In genomic region chr22:40263191-40263590, GRCh38 we compare ENCODE assay signal across 2 cellular contexts.
TF ChIP-seq lines count a peak whose summit lies in the region.

No MANE protein-coding gene starts in this region.

TF ChIP-seq in liver, 16 proteins besides CTCF, POLR2A, EP300 and RAD21:
- TF ChIP-seq, protein P1, sequence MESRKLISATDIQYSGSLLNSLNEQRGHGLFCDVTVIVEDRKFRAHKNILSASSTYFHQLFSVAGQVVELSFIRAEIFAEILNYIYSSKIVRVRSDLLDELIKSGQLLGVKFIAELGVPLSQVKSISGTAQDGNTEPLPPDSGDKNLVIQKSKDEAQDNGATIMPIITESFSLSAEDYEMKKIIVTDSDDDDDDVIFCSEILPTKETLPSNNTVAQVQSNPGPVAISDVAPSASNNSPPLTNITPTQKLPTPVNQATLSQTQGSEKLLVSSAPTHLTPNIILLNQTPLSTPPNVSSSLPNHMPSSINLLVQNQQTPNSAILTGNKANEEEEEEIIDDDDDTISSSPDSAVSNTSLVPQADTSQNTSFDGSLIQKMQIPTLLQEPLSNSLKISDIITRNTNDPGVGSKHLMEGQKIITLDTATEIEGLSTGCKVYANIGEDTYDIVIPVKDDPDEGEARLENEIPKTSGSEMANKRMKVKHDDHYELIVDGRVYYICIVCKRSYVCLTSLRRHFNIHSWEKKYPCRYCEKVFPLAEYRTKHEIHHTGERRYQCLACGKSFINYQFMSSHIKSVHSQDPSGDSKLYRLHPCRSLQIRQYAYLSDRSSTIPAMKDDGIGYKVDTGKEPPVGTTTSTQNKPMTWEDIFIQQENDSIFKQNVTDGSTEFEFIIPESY (IDR thresholded peaks at IDR 0.05): no peak
- TF ChIP-seq EGR1 (IDR thresholded peaks at IDR 0.05; ENCODE audit: low read depth in 2 of 2) (peak in 1 of 2 donors; percentile 13), NR2F2 (IDR thresholded peaks at IDR 0.05) (peak; percentile 35), FOXA1 (IDR thresholded peaks at IDR 0.05) (no peak)
- TF ChIP-seq, protein P2, sequence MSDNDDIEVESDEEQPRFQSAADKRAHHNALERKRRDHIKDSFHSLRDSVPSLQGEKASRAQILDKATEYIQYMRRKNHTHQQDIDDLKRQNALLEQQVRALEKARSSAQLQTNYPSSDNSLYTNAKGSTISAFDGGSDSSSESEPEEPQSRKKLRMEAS (IDR thresholded peaks at IDR 0.05): peak; percentile 77

TF ChIP-seq in HepG2, 621 proteins besides CTCF, POLR2A, EP300 and RAD21 (continued from another document):
- TF ChIP-seq, protein P3, sequence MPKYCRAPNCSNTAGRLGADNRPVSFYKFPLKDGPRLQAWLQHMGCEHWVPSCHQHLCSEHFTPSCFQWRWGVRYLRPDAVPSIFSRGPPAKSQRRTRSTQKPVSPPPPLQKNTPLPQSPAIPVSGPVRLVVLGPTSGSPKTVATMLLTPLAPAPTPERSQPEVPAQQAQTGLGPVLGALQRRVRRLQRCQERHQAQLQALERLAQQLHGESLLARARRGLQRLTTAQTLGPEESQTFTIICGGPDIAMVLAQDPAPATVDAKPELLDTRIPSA (CRISPR knock-in tag; IDR thresholded peaks at IDR 0.05; ENCODE audit: borderline replicate concordance): no peak
- no peak for TF ChIP-seq ZNF850 (CRISPR knock-in tag; conservative IDR thresholded peaks at IDR 0.05)
- no peak for TF ChIP-seq PHF20 (CRISPR knock-in tag; IDR thresholded peaks at IDR 0.05)
- TF ChIP-seq HNF1B (CRISPR knock-in tag; IDR thresholded peaks at IDR 0.05): no peak
- no peak for TF ChIP-seq MTF1 (CRISPR knock-in tag; IDR thresholded peaks at IDR 0.05)
- TF ChIP-seq, protein P4, sequence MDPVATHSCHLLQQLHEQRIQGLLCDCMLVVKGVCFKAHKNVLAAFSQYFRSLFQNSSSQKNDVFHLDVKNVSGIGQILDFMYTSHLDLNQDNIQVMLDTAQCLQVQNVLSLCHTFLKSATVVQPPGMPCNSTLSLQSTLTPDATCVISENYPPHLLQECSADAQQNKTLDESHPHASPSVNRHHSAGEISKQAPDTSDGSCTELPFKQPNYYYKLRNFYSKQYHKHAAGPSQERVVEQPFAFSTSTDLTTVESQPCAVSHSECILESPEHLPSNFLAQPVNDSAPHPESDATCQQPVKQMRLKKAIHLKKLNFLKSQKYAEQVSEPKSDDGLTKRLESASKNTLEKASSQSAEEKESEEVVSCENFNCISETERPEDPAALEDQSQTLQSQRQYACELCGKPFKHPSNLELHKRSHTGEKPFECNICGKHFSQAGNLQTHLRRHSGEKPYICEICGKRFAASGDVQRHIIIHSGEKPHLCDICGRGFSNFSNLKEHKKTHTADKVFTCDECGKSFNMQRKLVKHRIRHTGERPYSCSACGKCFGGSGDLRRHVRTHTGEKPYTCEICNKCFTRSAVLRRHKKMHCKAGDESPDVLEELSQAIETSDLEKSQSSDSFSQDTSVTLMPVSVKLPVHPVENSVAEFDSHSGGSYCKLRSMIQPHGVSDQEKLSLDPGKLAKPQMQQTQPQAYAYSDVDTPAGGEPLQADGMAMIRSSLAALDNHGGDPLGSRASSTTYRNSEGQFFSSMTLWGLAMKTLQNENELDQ (CRISPR knock-in tag; IDR thresholded peaks at IDR 0.05; ENCODE audit: borderline replicate concordance): no peak
- TF ChIP-seq HNF4A (CRISPR knock-in tag; IDR thresholded peaks at IDR 0.05): no peak
- no peak for TF ChIP-seq FOXA3 (CRISPR knock-in tag; IDR thresholded peaks at IDR 0.05)
- no peak for TF ChIP-seq SP4 (CRISPR knock-in tag; IDR thresholded peaks at IDR 0.05)
- no peak for TF ChIP-seq TRIM24 (CRISPR knock-in tag; IDR thresholded peaks at IDR 0.05)
- TF ChIP-seq PTBP1 (IDR thresholded peaks at IDR 0.05; ENCODE audit: low read depth, low read length, poor library complexity, severe bottlenecking): no peak
TF ChIP-seq in HepG2: peak in this region for 0.
